In the genomic region with DNA sequence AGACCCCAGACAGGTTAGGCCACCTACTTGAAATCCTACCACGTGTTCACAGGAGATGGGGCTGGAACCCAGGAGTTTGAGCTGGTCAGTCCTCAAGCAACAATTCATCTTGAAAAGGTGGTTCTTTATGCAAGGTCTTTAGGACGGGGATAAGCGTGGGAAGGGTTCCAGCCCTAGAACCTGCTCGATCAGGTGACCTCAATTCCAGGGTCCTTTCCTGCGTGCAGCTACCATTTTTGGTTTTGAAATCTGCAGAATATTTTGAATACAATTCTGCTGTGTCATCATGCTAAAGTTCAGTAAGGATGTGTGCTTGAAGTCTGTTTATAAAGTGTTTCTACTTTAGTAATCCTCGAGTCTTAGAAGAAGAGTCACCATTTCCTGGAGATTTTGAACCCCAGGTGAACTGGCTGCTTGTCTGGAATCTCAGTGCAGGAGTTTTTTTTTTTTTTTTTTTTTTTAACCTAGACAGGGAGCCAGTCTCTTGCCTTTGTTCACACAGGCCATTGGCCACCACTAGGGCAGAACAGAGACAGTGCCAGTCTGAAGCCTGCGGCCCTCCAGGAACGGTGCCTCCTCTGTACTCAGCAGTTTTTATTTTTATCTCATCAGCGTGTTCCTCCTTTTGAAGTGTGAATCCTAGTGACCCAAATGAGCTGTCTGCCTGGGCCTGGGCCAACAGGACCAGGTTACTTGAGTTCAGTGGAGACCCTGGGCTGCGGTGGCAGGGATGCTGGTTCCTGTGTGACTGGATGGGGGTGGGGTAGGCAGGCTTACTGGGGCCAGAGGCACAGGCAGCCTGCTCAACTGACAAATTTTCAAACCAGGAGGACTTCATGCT, we compare ENCODE assay signal across 9 cellular contexts.
DNase-seq lines count a peak whose midpoint lies in the region; ATAC-seq and TF ChIP-seq lines count a peak whose summit lies in the region.
"Had no signal": no experiment of that assay in that cellular context is flagged by ENCODE, and none has a peak within 500 bp of the region (broad histone marks: within the 10 kb centered on the region; RNA-seq: fewer than 3 reads in every experiment).

No MANE protein-coding gene starts in this region.

- no peaks in the 10 kb centered on the region for H3K9me3 ChIP-seq in WERI-Rb-1 (ENCODE audit: severe bottlenecking)

- H3K36me3 ChIP-seq in WERI-Rb-1 = no peaks in the 10 kb centered on the region

- peak overlapping the region in 11 of 21 experiments; percentile 1 to 45 (median 27) for H3K27ac ChIP-seq in skin epidermis
- H3K27ac ChIP-seq in WERI-Rb-1 = no peak overlapping the region
- H3K27ac ChIP-seq: VCaP had no signal

- ATAC-seq in HG02970 (IDR thresholded peaks at IDR 0.05; ENCODE audit: low FRiP score, unreplicated experiment) = no peak

- no peaks in the 10 kb centered on the region for H3K27me3 ChIP-seq in WERI-Rb-1 (ENCODE audit: insufficient read depth, low read depth, severe bottlenecking)

- DNase-seq in activated naive CD4-positive, alpha-beta T cell treated with Interleukin-2 at 50 U/mL for 16 hours = peak; percentile 31
- DNase-seq in activated naive CD4-positive, alpha-beta T cell (lab: John Stamatoyannopoulos, UW) = no peak
- peak; percentile 92 for DNase-seq in amniotic epithelial cell (ENCODE audit: low read depth)
- peak; percentile 76 for DNase-seq in hepatic stellate cell (ENCODE audit: low spot score)
- no peak for DNase-seq in WERI-Rb-1
- no peak for DNase-seq in HUDEP-2 (lab: John Stamatoyannopoulos, UW; ENCODE audit: unreplicated experiment in 76 of 76)

- no peak for TF ChIP-seq CTCF in WERI-Rb-1 (IDR thresholded peaks at IDR 0.05; ENCODE audit: low read depth, low read length)

- H3K4me3 ChIP-seq in skin epidermis (no peak overlapping the region), WERI-Rb-1 (ENCODE audit: low read depth, low read length) (no peak overlapping the region)

Comparison
In these comparisons a context has a peak if more than half of its experiments do, and no peak if none do; other contexts are left out.
1. DNase-seq: peak in activated naive CD4-positive, alpha-beta T cell treated with Interleukin-2 at 50 U/mL for 16 hours (single experiment), amniotic epithelial cell (single experiment) and hepatic stellate cell (single experiment); none in activated naive CD4-positive, alpha-beta T cell (0 of 4), WERI-Rb-1 (single experiment) and HUDEP-2 (0 of 76).